1 cellular context compared by ENCODE assay signal in genomic region chr17:41970901-41971331, GRCh38.
TF ChIP-seq lines count a peak whose summit lies in the region.

No MANE protein-coding gene starts in this region.

TF ChIP-seq in HepG2, 621 proteins besides CTCF, POLR2A, EP300 and RAD21:
- TF ChIP-seq POLR2G (IDR thresholded peaks at IDR 0.05; ENCODE audit: low read depth, low read length) (peak; percentile 61), SSRP1 (CRISPR knock-in tag; IDR thresholded peaks at IDR 0.05) (0 out of 2 replicates have a peak, but pooled peaks have one; percentile 45), PAF1 (CRISPR knock-in tag; IDR thresholded peaks at IDR 0.05) (peak; percentile 90; the same call in 1 of the 2 replicates), RBFOX2 (IDR thresholded peaks at IDR 0.05; ENCODE audit: low read depth, low read length) (peak; percentile 37; the same call in 1 of the 2 replicates), KLF11 (CRISPR knock-in tag; IDR thresholded peaks at IDR 0.05) (no peak), MXD4 (CRISPR knock-in tag; IDR thresholded peaks at IDR 0.05) (no peak), POLR2AphosphoS5 (IDR thresholded peaks at IDR 0.05; ENCODE audit: low read depth, low read length) (peak; percentile 22; the same call in 1 of the 2 replicates), ZNF318 (CRISPR knock-in tag; IDR thresholded peaks at IDR 0.05) (0 out of 2 replicates have a peak, but pooled peaks have one; percentile 22), RBM22 (optimal IDR thresholded peaks at IDR 0.05; ENCODE audit: low read length) (peak; percentile 94)
- TF ChIP-seq, protein P1, sequence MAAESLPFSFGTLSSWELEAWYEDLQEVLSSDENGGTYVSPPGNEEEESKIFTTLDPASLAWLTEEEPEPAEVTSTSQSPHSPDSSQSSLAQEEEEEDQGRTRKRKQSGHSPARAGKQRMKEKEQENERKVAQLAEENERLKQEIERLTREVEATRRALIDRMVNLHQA (CRISPR knock-in tag; IDR thresholded peaks at IDR 0.05): no peak
